Comparison of ENCODE assay signal across 9 cellular contexts in genomic region chr7:157000047-157000726, GRCh38. TPM values are rescaled to one million over a fixed set of nuclear protein-coding genes. Genes with fewer than 3 reads are reported as not detected.
DNase-seq lines count a peak whose midpoint lies in the region; ATAC-seq and TF ChIP-seq lines count a peak whose summit lies in the region.
"Had no signal": no experiment of that assay in that cellular context is flagged by ENCODE, and none has a peak within 500 bp of the region (broad histone marks: within the 10 kb centered on the region; RNA-seq: fewer than 3 reads in every experiment).

No MANE protein-coding gene starts in this region.

- H3K4me1 Mint-ChIP-seq in MCF 10A (ENCODE audit: insufficient read depth, unreplicated experiment), result peaks cover 6% of the 10 kb centered on the region

- peak overlapping the region; percentile 39 to 59 for H3K4me3 ChIP-seq in muscle layer of duodenum (ENCODE audit: low read depth in 1 of 2, low read length in 2 of 2)

- TF ChIP-seq CTCF in MCF 10A (IDR thresholded peaks at IDR 0.05; ENCODE audit: unreplicated experiment), result no peak

- peak overlapping the region; percentile 49; the same call in 1 of the 2 replicates for H3K9ac ChIP-seq in ES-I3 (ENCODE audit: low read depth, low read length)

- H3K27ac ChIP-seq in muscle layer of duodenum (ENCODE audit: low read length), result no peak overlapping the region

- POLR2A ChIA-PET in MCF 10A (lab: Yijun Ruan, JAX), result interaction anchor here (1.0 to 1.2 kb wide), 2 partner anchors 10 to 136 kb away, joined by 4 read pairs; partner anchors contain the start of gene MNX1

- H3K27me3 Mint-ChIP-seq in MCF 10A (ENCODE audit: insufficient read depth, unreplicated experiment), result no peaks in the 10 kb centered on the region

- CTCF ChIA-PET in MCF 10A (lab: Yijun Ruan, JAX), result interaction anchor here (0.6 to 0.7 kb wide), 4 partner anchors 204 to 1893 kb away, joined by 3 to 5 read pairs (median 3); no protein-coding TSS in a partner anchor

- H3K4me1 ChIP-seq in ES-I3 (ENCODE audit: insufficient read depth, low read length) (peaks cover 12% of the 10 kb centered on the region), muscle layer of duodenum (ENCODE audit: control insufficient read depth in 1 of 2, insufficient read depth in 2 of 2, low read length in 2 of 2) (peaks cover 0 to 40% of the 10 kb centered on the region in 2 donors)

- no TSS peak for BruUV-seq in MCF 10A (replicated peaks; lab: Mats Ljungman, UMichigan)

- peaks cover 5% of the 10 kb centered on the region for H3K36me3 Mint-ChIP-seq in MCF 10A (ENCODE audit: insufficient read depth, unreplicated experiment)

- DNase-seq in MCF 10A (ENCODE audit: unreplicated experiment) (peak; percentile 22), NCI-H187 treated with DMSO at 0.1 percent for 48 hours (lab: John Stamatoyannopoulos, UW) (no peak), DMS114 treated with DMSO at 0.1 percent for 48 hours (lab: John Stamatoyannopoulos, UW; ENCODE audit: unreplicated experiment) (no peak), posterior vena cava (ENCODE audit: low spot score) (no peak)
- no peak for DNase-seq in stimulated activated CD4-positive, alpha-beta T cell treated with anti-CD3 and anti-CD28 coated beads, Interleukin-4, amount 100 ng/mL, for 1 hour

- H3K36me3 ChIP-seq in ES-I3 (ENCODE audit: insufficient read depth, low read length) (no peaks in the 10 kb centered on the region), muscle layer of duodenum (ENCODE audit: control insufficient read depth in 1 of 2, insufficient read depth in 2 of 2, low read length in 2 of 2) (no peaks in the 10 kb centered on the region)

- peak overlapping the region; percentile 57 for H3K4me3 Mint-ChIP-seq in MCF 10A (ENCODE audit: unreplicated experiment)

- peaks cover 36% of the 10 kb centered on the region for H3K27me3 ChIP-seq in muscle layer of duodenum (ENCODE audit: low read depth, low read length)

- peak overlapping the region; percentile 42 for H3K27ac Mint-ChIP-seq in MCF 10A (ENCODE audit: low read depth, unreplicated experiment)

- no peaks in the 10 kb centered on the region for H3K9me3 Mint-ChIP-seq in MCF 10A (ENCODE audit: unreplicated experiment)

- H3K9me3 ChIP-seq in ES-I3 (ENCODE audit: control insufficient read depth, insufficient read depth, low read length) (no peaks in the 10 kb centered on the region; the same call in 1 of the 2 replicates), muscle layer of duodenum (ENCODE audit: control insufficient read depth in 1 of 2, low read length in 2 of 2) (peaks cover 0 to 6% of the 10 kb centered on the region in 2 donors)

- intact Hi-C loops in MCF 10A (cut with micrococcal nuclease), result no loop called here
- intact Hi-C loops in posterior vena cava (cut with DNase I), result no loop called here

- peak; percentile 38 for ATAC-seq in HG03175 (IDR thresholded peaks at IDR 0.05; ENCODE audit: unreplicated experiment)

RNA-seq across cellular contexts. Expression of gene MNX1, which starts 10.3 kb away (rescaled TPM):
- 0.42 and 0.47 TPM in 2 replicates for total RNA-seq in MCF 10A (2022)
- total RNA-seq in posterior vena cava, result not detected
- total RNA-seq: lung microvascular endothelial cell had no signal

RNA-seq across cellular contexts. Expression of gene NOM1, which starts 50.7 kb away (rescaled TPM):
- total RNA-seq in MCF 10A (2022) (25.9 and 34.1 TPM in 2 replicates), posterior vena cava (10 to 100 TPM; 16.9 to 18.7 TPM)
